ENCODE assay signal across 19 cellular contexts in the genomic region with DNA sequence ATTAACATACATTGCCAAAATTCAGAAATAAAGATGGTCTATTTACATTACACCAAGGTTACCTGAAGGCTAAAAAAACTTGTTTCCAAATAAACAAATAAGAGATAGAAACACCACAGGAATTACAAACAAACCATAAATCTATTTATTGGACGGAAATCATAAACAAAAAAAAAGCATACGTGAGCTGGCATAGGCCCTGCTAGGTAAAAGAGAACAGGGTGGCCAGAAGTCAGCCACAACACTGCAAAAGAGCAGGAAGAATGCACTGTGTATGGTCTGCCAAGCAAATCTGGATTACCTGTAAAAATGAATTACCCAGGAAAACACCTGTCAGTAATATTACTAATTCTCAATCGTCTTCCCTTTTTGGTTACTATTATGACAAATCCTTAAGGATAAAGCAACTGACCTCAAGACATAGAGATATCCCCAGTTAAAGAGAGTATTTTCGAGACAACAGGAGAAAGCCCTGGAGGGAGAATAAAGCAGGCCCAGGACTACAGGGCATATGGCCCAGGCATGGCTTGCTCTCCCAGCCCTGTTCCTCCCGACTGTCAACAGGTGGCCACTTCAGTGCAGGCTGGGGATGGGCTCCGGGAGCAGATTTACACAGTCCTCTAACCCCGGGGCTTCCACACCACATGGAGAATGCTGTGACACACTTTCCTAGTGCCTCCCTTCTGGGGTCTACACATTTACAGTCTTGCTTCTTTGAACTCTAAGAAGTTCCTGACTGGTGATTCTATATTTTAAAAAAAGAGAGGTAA. TPM values are rescaled to one million over a fixed set of nuclear protein-coding genes. Genes with fewer than 3 reads are reported as not detected.
DNase-seq lines count a peak whose midpoint lies in the region; TF ChIP-seq lines count a peak whose summit lies in the region.
"Had no signal": no experiment of that assay in that cellular context is flagged by ENCODE, and none has a peak within 500 bp of the region (broad histone marks: within the 10 kb centered on the region; RNA-seq: fewer than 3 reads in every experiment).

No MANE protein-coding gene starts in this region.

- no peaks in the 10 kb centered on the region for H3K27me3 ChIP-seq in ascending aorta
- no peaks in the 10 kb centered on the region for H3K27me3 ChIP-seq in prostate gland (replicated peaks; ENCODE audit: insufficient read depth)
- H3K27me3 ChIP-seq: foreskin keratinocyte, neutrophil had no signal

- H3K4me3 ChIP-seq in LNCaP clone FGC (ENCODE audit: low read depth, low read length) (no peak overlapping the region), ascending aorta (no peak overlapping the region), prostate gland (no peak overlapping the region)

- no peak for TF ChIP-seq POLR2A in prostate gland (IDR thresholded peaks at IDR 0.05)

- H3K36me3 ChIP-seq in ascending aorta, result peaks cover 36 to 58% of the 10 kb centered on the region in 2 donors
- H3K36me3 ChIP-seq in prostate gland, result peaks cover 0 to 3% of the 10 kb centered on the region in 2 donors

- intact Hi-C loops in ascending aorta (cut with DNase I) (no loop called here), prostate gland (cut with DNase I) (no loop called here)

- DNase-seq in LNCaP clone FGC (ENCODE audit: low read depth), result peak; percentile 87
- DNase-seq in ascending aorta (ENCODE audit: low spot score in 2 of 2), result no peak
- DNase-seq in prostate gland (ENCODE audit: low spot score), result no peak
- no peak for DNase-seq in NCI-H1105 (lab: John Stamatoyannopoulos, UW)
- no peak for DNase-seq in activated naive CD4-positive, alpha-beta T cell treated with Interleukin-2 at 50 U/mL for 16 hours
- DNase-seq in foreskin melanocyte, result no peak
- DNase-seq in stimulated activated CD4-positive, alpha-beta T cell treated with anti-CD3 and anti-CD28 coated beads, Interleukin-4, amount 100 ng/mL, for 24 hours, result no peak
- DNase-seq: activated CD4-positive, alpha-beta T cell treated with anti-CD3 and anti-CD28 coated beads, Interleukin-2, amount 10 ng/mL, durations not matched to agents 24 days and 14 days; activated CD8-positive, alpha-beta memory T cell treated with anti-CD3 and anti-CD28 coated beads, Interleukin-2, amount 10 ng/mL, durations not matched to agents 7 days and 5 days; activated naive CD8-positive, alpha-beta T cell treated with anti-CD3 and anti-CD28 coated beads for 36 hours; effector CD4-positive, alpha-beta T cell; foreskin keratinocyte; hypothalamus; NCI-H1436 treated with DMSO at 0.1 percent for 48 hours; OCI-M1; SIG-M5; stimulated activated CD4-positive, alpha-beta T cell treated with anti-CD3 and anti-CD28 coated beads, Interleukin-12 subunit alpha, Interleukin-12 subunit beta, amount 100 ng/mL, for 4 hours had no signal

- H3K9me3 ChIP-seq in ascending aorta (no peaks in the 10 kb centered on the region), prostate gland (no peaks in the 10 kb centered on the region)
- H3K9me3 ChIP-seq: neutrophil had no signal

- TF ChIP-seq CTCF in C4-2B (conservative IDR thresholded peaks at IDR 0.05), result no peak
- TF ChIP-seq CTCF in LNCaP clone FGC (IDR thresholded peaks at IDR 0.05; ENCODE audit: control insufficient read depth, extremely low read depth, insufficient read depth), result no peak
- no peak for TF ChIP-seq CTCF in ascending aorta (IDR thresholded peaks at IDR 0.05)
- no peak for TF ChIP-seq CTCF in prostate gland (IDR thresholded peaks at IDR 0.05)

- H3K4me1 ChIP-seq in ascending aorta (peaks cover 0 to 16% of the 10 kb centered on the region in 2 donors), prostate gland (replicated peaks) (no peaks in the 10 kb centered on the region)

- H3K27ac ChIP-seq in C4-2B (peak overlapping the region; percentile 73), ascending aorta (peak overlapping the region; percentile 12 to 29), prostate gland (peak overlapping the region; percentile 4 to 20)
- H3K27ac ChIP-seq: foreskin keratinocyte, neutrophil had no signal

- WGBS in prostate gland, result 55% methylated on average over 7 of the region's 7 CpGs

RNA-seq across cellular contexts. Expression of gene PPP2R1B, which starts 18.0 kb away (rescaled TPM):
- total RNA-seq in ascending aorta, result 7.7 TPM
- total RNA-seq in prostate gland, result 10 to 100 TPM; 15.4 to 41.4 TPM

Comparison
In these comparisons a context has a peak if more than half of its experiments do, and no peak if none do; other contexts are left out.
1. H3K27ac ChIP-seq: peak in every context shown above with its lines; median percentile 73 in C4-2B; 20 in ascending aorta; 12 in prostate gland.